ENCODE assay signal across 8 cellular contexts in the genomic region with DNA sequence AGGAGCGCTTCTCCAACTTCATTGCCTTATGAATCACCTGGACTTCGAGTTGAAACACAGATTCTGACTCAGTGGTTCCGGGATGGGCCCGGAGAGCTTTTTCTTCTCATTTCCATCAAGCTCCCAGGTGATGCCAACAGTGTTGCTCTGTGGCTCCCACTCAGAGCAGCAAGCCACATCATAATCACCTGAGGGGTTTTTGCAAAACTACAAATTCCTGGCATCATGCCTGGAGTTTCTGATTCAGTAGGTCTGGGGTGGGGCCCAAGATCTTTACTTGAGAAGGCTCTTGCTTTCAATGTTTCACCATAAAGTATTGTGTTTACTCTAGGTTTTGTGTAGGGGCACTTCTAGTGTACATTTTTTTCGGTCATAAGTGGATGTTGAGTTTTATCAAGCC. TPM values are rescaled to one million over a fixed set of nuclear protein-coding genes. Genes with fewer than 3 reads are reported as not detected.
DNase-seq lines count a peak whose midpoint lies in the region; ATAC-seq and TF ChIP-seq lines count a peak whose summit lies in the region.

No MANE protein-coding gene starts in this region.

- POLR2A ChIA-PET in MCF 10A (lab: Yijun Ruan, JAX): interaction anchor here (0.6 to 1.8 kb wide), 6 partner anchors 11 to 277 kb away, joined by 3 to 7 read pairs (median 4); no protein-coding TSS in a partner anchor

- no peak for TF ChIP-seq CTCF in MCF 10A (IDR thresholded peaks at IDR 0.05; ENCODE audit: unreplicated experiment)

- no peaks in the 10 kb centered on the region for H3K9me3 Mint-ChIP-seq in T-helper 1 cell treated with Interleukin-12 subunit alpha and Interleukin-12 subunit beta and Interleukin-4 antibody, amounts not matched to agents 30 μg/mL and 1 μg/mL, for 36 hours
- H3K9me3 Mint-ChIP-seq in MCF 10A (ENCODE audit: unreplicated experiment): no peaks in the 10 kb centered on the region

- H3K4me1 Mint-ChIP-seq in T-helper 1 cell treated with Interleukin-12 subunit alpha and Interleukin-12 subunit beta and Interleukin-4 antibody, amounts not matched to agents 30 μg/mL and 1 μg/mL, for 36 hours (ENCODE audit: low read depth): peaks cover 64% of the 10 kb centered on the region
- H3K4me1 Mint-ChIP-seq in MCF 10A (ENCODE audit: insufficient read depth, unreplicated experiment): peaks cover 34% of the 10 kb centered on the region

- peaks cover 3% of the 10 kb centered on the region for H3K36me3 Mint-ChIP-seq in T-helper 1 cell treated with Interleukin-12 subunit alpha and Interleukin-12 subunit beta and Interleukin-4 antibody, amounts not matched to agents 30 μg/mL and 1 μg/mL, for 36 hours (ENCODE audit: low read depth)
- H3K36me3 Mint-ChIP-seq in MCF 10A (ENCODE audit: insufficient read depth, unreplicated experiment): no peaks in the 10 kb centered on the region

- no TSS peak for BruUV-seq in MCF 10A (replicated peaks; lab: Mats Ljungman, UMichigan)

- peak; percentile 25 for ATAC-seq in GM19463 (IDR thresholded peaks at IDR 0.05; ENCODE audit: unreplicated experiment)
- no peak for ATAC-seq in GM19452 (IDR thresholded peaks at IDR 0.05; ENCODE audit: unreplicated experiment)
- no peak for ATAC-seq in HG02571 (IDR thresholded peaks at IDR 0.05; ENCODE audit: unreplicated experiment)
- ATAC-seq in GM18907 (IDR thresholded peaks at IDR 0.05; ENCODE audit: unreplicated experiment): no peak

- CTCF ChIA-PET in MCF 10A (lab: Yijun Ruan, JAX): no interaction called here

- intact Hi-C loops in MCF 10A (cut with micrococcal nuclease): no loop called here

- peak overlapping the region; percentile 91 for H3K27ac Mint-ChIP-seq in T-helper 1 cell treated with Interleukin-12 subunit alpha and Interleukin-12 subunit beta and Interleukin-4 antibody, amounts not matched to agents 30 μg/mL and 1 μg/mL, for 36 hours
- H3K27ac Mint-ChIP-seq in MCF 10A (ENCODE audit: low read depth, unreplicated experiment): peak overlapping the region; percentile 94

- peak; percentile 98 for DNase-seq in MCF 10A (ENCODE audit: unreplicated experiment)
- peak; percentile 26 to 62 for DNase-seq in stimulated activated CD4-positive, alpha-beta T cell treated with anti-CD3 and anti-CD28 coated beads, Interleukin-1b, Interleukin-23, amount 100 ng/mL, for 4 hours (ENCODE audit: low read depth in 2 of 2)
- DNase-seq in NAMALWA (ENCODE audit: low spot score): no peak

- H3K4me3 Mint-ChIP-seq in T-helper 1 cell treated with Interleukin-12 subunit alpha and Interleukin-12 subunit beta and Interleukin-4 antibody, amounts not matched to agents 30 μg/mL and 1 μg/mL, for 36 hours: peak overlapping the region; percentile 80
- peak overlapping the region; percentile 64 for H3K4me3 Mint-ChIP-seq in MCF 10A (ENCODE audit: unreplicated experiment)

- no peaks in the 10 kb centered on the region for H3K27me3 Mint-ChIP-seq in T-helper 1 cell treated with Interleukin-12 subunit alpha and Interleukin-12 subunit beta and Interleukin-4 antibody, amounts not matched to agents 30 μg/mL and 1 μg/mL, for 36 hours (ENCODE audit: low read depth)
- H3K27me3 Mint-ChIP-seq in MCF 10A (ENCODE audit: insufficient read depth, unreplicated experiment): no peaks in the 10 kb centered on the region

RNA-seq across cellular contexts. Expression of gene MTM1, which starts 7.0 kb away (rescaled TPM):
- 11.6 and 11.9 TPM in 2 replicates for total RNA-seq in MCF 10A (2022)
